24 cellular contexts compared by ENCODE assay signal in genomic region chr6:151461673-151462072, GRCh38. TPM values are rescaled to one million over a fixed set of nuclear protein-coding genes. Genes with fewer than 3 reads are reported as not detected.
DNase-seq lines count a peak whose midpoint lies in the region; ATAC-seq and TF ChIP-seq lines count a peak whose summit lies in the region.
"Had no signal": no experiment of that assay in that cellular context is flagged by ENCODE, and none has a peak within 500 bp of the region (broad histone marks: within the 10 kb centered on the region; RNA-seq: fewer than 3 reads in every experiment).

No MANE protein-coding gene starts in this region.

- 80% methylated on average over 1 of the region's 4 CpGs; no CpG with 5 or more reads in 1 of the 2 experiments for WGBS in IMR-90 (ENCODE audit: extremely low coverage in 2 of 2, insufficient read length in 1 of 2), 2 experiments

- dilution Hi-C loops in IMR-90 (cut with HindIII; ENCODE audit: low sequenced_read_pairs, unreplicated experiment) = no loop called here

- no peak overlapping the region for H2BK15ac ChIP-seq in IMR-90 (ENCODE audit: low read depth, low read length)

- no peak overlapping the region for H4K5ac ChIP-seq in IMR-90 (ENCODE audit: low read depth, low read length)

- no peaks in the 10 kb centered on the region for H3K27me3 ChIP-seq in IMR-90 (ENCODE audit: control insufficient read depth, insufficient read depth, low read length)
- H3K27me3 ChIP-seq: BE2C; BLaER1 treated with 17β-estradiol and CSF1 and Interleukin-3, amounts not matched to agents 10 nM and 100 nM had no signal

- DNase-seq in IMR-90 = no peak
- DNase-seq in T-helper 17 cell = no peak
- peak; percentile 16 for DNase-seq in fibroblast of pulmonary artery (ENCODE audit: low read depth)
- no peak for DNase-seq in omental fat pad (ENCODE audit: low spot score)
- DNase-seq in SKM-1 (lab: John Stamatoyannopoulos, UW; ENCODE audit: unreplicated experiment) = no peak
- DNase-seq: 8988T; ACHN; AML-193; BE2C; CD4-positive, alpha-beta T cell; CD8-positive, alpha-beta memory T cell; DMS 273 treated with DMSO at 0.1 percent for 48 hours; DMS79; EL; GDM1; GM23248; H9 had no signal

- H2BK5ac ChIP-seq in IMR-90 (ENCODE audit: low read depth, low read length, poor library complexity, severe bottlenecking) = no peak overlapping the region

- no peak overlapping the region for H3K27ac ChIP-seq in IMR-90 (ENCODE audit: insufficient read depth, low read length)
- H3K27ac ChIP-seq: A549, GM23248 had no signal

- H3K4me2 ChIP-seq in IMR-90 (ENCODE audit: low read depth, low read length) = no peak overlapping the region
- H3K4me2 ChIP-seq: A549 had no signal

- H3K14ac ChIP-seq in IMR-90 (replicated peaks; ENCODE audit: low read depth, low read length) = no peak overlapping the region

- H3K9me3 ChIP-seq in IMR-90 (ENCODE audit: control insufficient read depth, insufficient read depth, low read length) (no peaks in the 10 kb centered on the region), T-helper 17 cell (ENCODE audit: control insufficient read depth, low read length, poor library complexity, severe bottlenecking) (no peaks in the 10 kb centered on the region)
- H3K9me3 ChIP-seq: A549; BE2C; BLaER1 treated with 17β-estradiol and CSF1 and Interleukin-3, amounts not matched to agents 10 nM and 100 nM had no signal

- H3K79me1 ChIP-seq in IMR-90 (ENCODE audit: low read depth in 1 of 2, low read length in 2 of 2) = peaks cover 16 to 24% of the 10 kb centered on the region in 2 experiments

- H2AK5ac ChIP-seq in IMR-90 (ENCODE audit: low read depth, low read length) = no peak overlapping the region

- no peak overlapping the region for H2AK9ac ChIP-seq in IMR-90 (replicated peaks; ENCODE audit: low read depth, low read length, poor library complexity)

- H3K56ac ChIP-seq in IMR-90 (ENCODE audit: extremely low read depth, insufficient read depth, low read length) = no peak overlapping the region

- H3K4me1 Mint-ChIP-seq in T-helper 17 cell = peaks cover 9% of the 10 kb centered on the region

- no peak overlapping the region for H3K4ac ChIP-seq in IMR-90 (ENCODE audit: low read depth, low read length)

- no peak overlapping the region for H2BK120ac ChIP-seq in IMR-90 (ENCODE audit: low read depth, low read length)

- CTCF ChIA-PET in IMR-90 (lab: Yijun Ruan, JAX) = no interaction called here

- H4K20me1 ChIP-seq in IMR-90 (ENCODE audit: insufficient read depth, low read length) = no peaks in the 10 kb centered on the region

- POLR2A ChIA-PET in IMR-90 (lab: Charles Lee; ENCODE audit: unreplicated experiment) = no interaction called here

- no peak overlapping the region for H2BK20ac ChIP-seq in IMR-90 (ENCODE audit: low read depth, low read length)

- no peak overlapping the region for H3K9ac ChIP-seq in IMR-90 (ENCODE audit: low read depth, low read length)
- H3K9ac ChIP-seq: GM23248 had no signal

- in situ Hi-C loops in IMR-90 (cut with MboI; ENCODE audit: low sequenced_read_pairs) = no loop called here

- no peaks in the 10 kb centered on the region for H3K4me1 ChIP-seq in IMR-90 (ENCODE audit: control insufficient read depth, insufficient read depth, low read length)
- H3K4me1 ChIP-seq: A549 had no signal

- no peak overlapping the region for H2AFZ ChIP-seq in IMR-90 (replicated peaks; ENCODE audit: low read length, poor library complexity)
- H2AFZ ChIP-seq: GM23248 had no signal

- no peaks in the 10 kb centered on the region for H3K27me3 Mint-ChIP-seq in T-helper 17 cell
- H3K27me3 Mint-ChIP-seq: CD4-positive, alpha-beta T cell; CD8-positive, alpha-beta memory T cell had no signal

- ATAC-seq in IMR-90 (ENCODE audit: low read depth) = no peak
- no peak for ATAC-seq in T-helper 17 cell
- no peak for ATAC-seq in omental fat pad (ENCODE audit: low FRiP score)
- no peak for ATAC-seq in HG02759 (IDR thresholded peaks at IDR 0.05; ENCODE audit: unreplicated experiment)
- ATAC-seq: A549, GM12878, HCT116 had no signal

- H3K9me1 ChIP-seq in IMR-90 (ENCODE audit: insufficient read depth, low read length) = no peaks in the 10 kb centered on the region

- no peak for TF ChIP-seq RAD21 in IMR-90 (IDR thresholded peaks at IDR 0.05; ENCODE audit: low read length)

- no peak overlapping the region for H3K23ac ChIP-seq in IMR-90 (ENCODE audit: low read depth, low read length)

- H3K36me3 Mint-ChIP-seq in T-helper 17 cell (ENCODE audit: low read depth) = peaks cover 3% of the 10 kb centered on the region

- H3K18ac ChIP-seq in IMR-90 (ENCODE audit: low read depth, low read length) = no peak overlapping the region

- TF ChIP-seq CTCF in IMR-90 (conservative IDR thresholded peaks at IDR 0.05; ENCODE audit: low read depth, low read length) (no peak), fibroblast of pulmonary artery (IDR thresholded peaks at IDR 0.05; ENCODE audit: low read length, missing control alignments) (no peak), omental fat pad (IDR thresholded peaks at IDR 0.05) (no peak)

- peaks cover 18% of the 10 kb centered on the region for H3K36me3 ChIP-seq in IMR-90 (ENCODE audit: control insufficient read depth, insufficient read depth, low read length)

- no peak overlapping the region for H4K91ac ChIP-seq in IMR-90 (ENCODE audit: insufficient read depth, low read depth, low read length)

- no peak overlapping the region for H3K27ac Mint-ChIP-seq in T-helper 17 cell
- H3K27ac Mint-ChIP-seq: CD4-positive, alpha-beta T cell had no signal

- no peak overlapping the region for H4K8ac ChIP-seq in IMR-90 (ENCODE audit: low read depth in 2 of 2, low read length in 2 of 2)

- no TSS peak for BruUV-seq in IMR-90 (replicated peaks; lab: Mats Ljungman, UMichigan)

- no peak for TF ChIP-seq POLR2A in IMR-90 (IDR thresholded peaks at IDR 0.05; ENCODE audit: low read depth, low read length)

- intact Hi-C loops in IMR-90 (cut with micrococcal nuclease) = no loop called here

- no peak overlapping the region for H3K4me3 ChIP-seq in IMR-90 (ENCODE audit: insufficient read depth, low read depth, low read length)
- H3K4me3 ChIP-seq in fibroblast of pulmonary artery (replicated peaks; ENCODE audit: low read depth, low read length) = no peak overlapping the region
- H3K4me3 ChIP-seq: A549; BLaER1 treated with 17β-estradiol and CSF1 and Interleukin-3, amounts not matched to agents 10 nM and 100 nM; GM12878; GM23248 had no signal

- H3K4me3 Mint-ChIP-seq in T-helper 17 cell = peak overlapping the region; percentile 36
- H3K4me3 Mint-ChIP-seq: CD14-positive monocyte; CD4-positive, alpha-beta T cell; CD8-positive, alpha-beta memory T cell; H9 had no signal

TF ChIP-seq in IMR-90, 13 proteins besides CTCF, POLR2A, EP300 and RAD21:
- TF ChIP-seq CEBPB (IDR thresholded peaks at IDR 0.05; ENCODE audit: low read depth, low read length) = peak; percentile 82
- no peak for TF ChIP-seq USF2 (IDR thresholded peaks at IDR 0.05; ENCODE audit: low read depth, low read length)

RNA-seq across cellular contexts. Expression of gene RMND1, which starts 9.7 kb away (rescaled TPM):
- total RNA-seq in IMR-90 (2012; rRNA removed) (24.6 and 32.8 TPM in 2 replicates), T-helper 17 cell (1 to 10 TPM; 7.0 to 8.5 TPM), omental fat pad (10 to 100 TPM; 14.9 to 26.7 (median 21.1) TPM)
- polyA plus RNA-seq in IMR-90 (2012; rRNA removed) = 10.6 and 13.1 TPM in 2 replicates
- polyA plus RNA-seq in IMR-90 (2012; cell fraction: cytosol; rRNA removed) = 2.7 and 4.7 TPM in 2 replicates
- polyA plus RNA-seq in IMR-90 (2012; cell fraction: nucleus; rRNA removed; ENCODE audit: low replicate concordance) = 1.6 and 11.1 TPM in 2 replicates

RNA-seq across cellular contexts. Expression of gene CCDC170, which starts 32.1 kb away (rescaled TPM):
- total RNA-seq in IMR-90 (2012; rRNA removed) (0.28 and 0.54 TPM in 2 replicates), T-helper 17 cell (not detected), omental fat pad (1 to 10 TPM; 1.3 to 4.1 (median 2.5) TPM)
- 0.12 and 0.14 TPM in 2 replicates for polyA plus RNA-seq in IMR-90 (2012; rRNA removed)
- polyA plus RNA-seq in IMR-90 (2012; cell fraction: cytosol; rRNA removed) = 0.03 and 0.47 TPM in 2 replicates
- 0.01 and 0.21 TPM in 2 replicates for polyA plus RNA-seq in IMR-90 (2012; cell fraction: nucleus; rRNA removed; ENCODE audit: low replicate concordance)
- total RNA-seq: CD4-positive, alpha-beta T cell; CD8-positive, alpha-beta memory T cell; GM12878; H4 had no signal
- polyA plus RNA-seq: CD8-positive, alpha-beta memory T cell; GM12878 had no signal
